ENCODE assay signal across 10 cellular contexts in genomic region chr17:44959821-44960523, GRCh38. TPM values are rescaled to one million over a fixed set of nuclear protein-coding genes. Genes with fewer than 3 reads are reported as not detected.
A peak's percentile ranks its signal among the peaks of the same experiment; 100 is the strongest.
DNase-seq lines count a peak whose midpoint lies in the region; ATAC-seq lines count a peak whose summit lies in the region.
"Had no signal": no experiment of that assay in that cellular context is flagged by ENCODE, and none has a peak within 500 bp of the region (broad histone marks: within the 10 kb centered on the region; RNA-seq: fewer than 3 reads in every experiment).

No MANE protein-coding gene starts in this region.

- H2AK5ac ChIP-seq in trophoblast cell (ENCODE audit: low read length), result no peak overlapping the region

- no peak overlapping the region for H3K4ac ChIP-seq in trophoblast cell (ENCODE audit: low read depth, low read length)

- H3K18ac ChIP-seq in trophoblast cell (ENCODE audit: low read length), result no peak overlapping the region

- no peak overlapping the region for H2AFZ ChIP-seq in trophoblast cell (ENCODE audit: insufficient read depth, low read length, poor library complexity)

- no peak overlapping the region for H2BK12ac ChIP-seq in trophoblast cell (ENCODE audit: low read length)

- H2BK5ac ChIP-seq in trophoblast cell (ENCODE audit: low read depth, low read length, poor library complexity), result no peak overlapping the region

- H3K4me1 ChIP-seq in HUES6 (ENCODE audit: control insufficient read depth, insufficient read depth, low read length), result peaks cover 9% of the 10 kb centered on the region
- H3K4me1 ChIP-seq in trophoblast cell (ENCODE audit: control insufficient read depth in 1 of 2, insufficient read depth in 2 of 2, low read length in 2 of 2), result no peaks in the 10 kb centered on the region

- no peaks in the 10 kb centered on the region for H3K79me1 ChIP-seq in trophoblast cell (ENCODE audit: low read length)

- H3K4me3 ChIP-seq in HUES6 (ENCODE audit: low read depth, low read length) (peak overlapping the region; percentile 23; the same call in 1 of the 2 replicates), trophoblast cell (ENCODE audit: low read depth, low read length) (peak overlapping the region; percentile 54)
- H3K4me3 ChIP-seq: lung had no signal

- no peaks in the 10 kb centered on the region for H3K79me2 ChIP-seq in trophoblast cell (ENCODE audit: control insufficient read depth, insufficient read depth, low read length, poor library complexity)

- peak; percentile 21 to 40 for ATAC-seq in activated CD4-positive, CD25-positive, alpha-beta regulatory T cell treated with anti-CD3 and anti-CD28 coated beads, Interleukin-2, amount 50 U/mL, for 24 hours
- no peak for ATAC-seq in GM19452 (IDR thresholded peaks at IDR 0.05; ENCODE audit: unreplicated experiment)

- no peak overlapping the region for H4K8ac ChIP-seq in trophoblast cell (ENCODE audit: low read depth, low read length)

- H3K36me3 ChIP-seq in HUES6 (ENCODE audit: control insufficient read depth, insufficient read depth, low read length), result no peaks in the 10 kb centered on the region
- H3K36me3 ChIP-seq in trophoblast cell (ENCODE audit: control insufficient read depth in 1 of 2, insufficient read depth in 2 of 2, low read length in 2 of 2), result no peaks in the 10 kb centered on the region

- H3K4me2 ChIP-seq in trophoblast cell (ENCODE audit: low read length), result peak overlapping the region; percentile 28

- in situ Hi-C loops in ACHN (cut with HindIII; ENCODE audit: low pct_ligation_motif_present, low pct_unique_long_range_greater_than_20kb, low sequenced_read_pairs), result no loop called here

- H4K12ac ChIP-seq in trophoblast cell (ENCODE audit: low read depth, low read length), result no peak overlapping the region

- no peak overlapping the region for H2BK120ac ChIP-seq in trophoblast cell (ENCODE audit: insufficient read depth, low read length, poor library complexity)

- H3K27ac ChIP-seq in HUES6 (ENCODE audit: low read depth, low read length) (no peak overlapping the region), trophoblast cell (ENCODE audit: low read depth, low read length) (no peak overlapping the region)

- no peak overlapping the region for H3K9ac ChIP-seq in HUES6 (ENCODE audit: low read length)
- no peak overlapping the region for H3K9ac ChIP-seq in trophoblast cell (ENCODE audit: low read length)

- no peak overlapping the region for H4K91ac ChIP-seq in trophoblast cell (ENCODE audit: low read depth, low read length)

- no peak overlapping the region for H3K14ac ChIP-seq in trophoblast cell (ENCODE audit: low read length)

- H3K9me3 ChIP-seq in HUES6 (ENCODE audit: control insufficient read depth, insufficient read depth, low read depth, low read length) (no peaks in the 10 kb centered on the region), trophoblast cell (ENCODE audit: insufficient read depth, low read depth, low read length) (no peaks in the 10 kb centered on the region)

- WGBS in trophoblast cell (ENCODE audit: extremely low coverage, insufficient coverage, insufficient read length), result no CpG with 5 or more reads among the region's 56 CpGs

- H3K27me3 ChIP-seq in HUES6 (ENCODE audit: control insufficient read depth, insufficient read depth, low read length), result peaks cover 25% of the 10 kb centered on the region
- H3K27me3 ChIP-seq in trophoblast cell (ENCODE audit: insufficient read depth, low read length), result peaks cover 6% of the 10 kb centered on the region

- H3K23ac ChIP-seq in trophoblast cell (ENCODE audit: low read length), result no peak overlapping the region

- DNase-seq in activated CD4-positive, CD25-positive, alpha-beta regulatory T cell (lab: John Stamatoyannopoulos, UW), result no peak
- DNase-seq in cerebellar cortex (ENCODE audit: low spot score) (peak; percentile 28), trophoblast cell (no peak), ACHN (no peak), kidney tubule cell (ENCODE audit: low spot score) (no peak)
- DNase-seq: NCI-H146 had no signal

RNA-seq across cellular contexts. Expression of gene C1QL1, which starts 8.1 kb away (rescaled TPM):
- 0.35 and 0.37 TPM in 2 replicates for polyA plus RNA-seq in trophoblast cell (2013)

RNA-seq across cellular contexts. Expression of gene KIF18B, which starts 12.4 kb away (rescaled TPM):
- polyA plus RNA-seq in trophoblast cell (2013), result 11.4 and 12.1 TPM in 2 replicates

RNA-seq across cellular contexts. Expression of gene GFAP, which starts 44.7 kb away (rescaled TPM):
- 0.04 TPM in 1 of 2 replicates, not detected in the other for polyA plus RNA-seq in trophoblast cell (2013)
